Comparison of ENCODE assay signal across 17 cellular contexts in genomic region chr21:38821248-38821647, GRCh38. TPM values are rescaled to one million over a fixed set of nuclear protein-coding genes. Genes with fewer than 3 reads are reported as not detected.
DNase-seq lines count a peak whose midpoint lies in the region; ATAC-seq and TF ChIP-seq lines count a peak whose summit lies in the region.
"Had no signal": no experiment of that assay in that cellular context is flagged by ENCODE, and none has a peak within 500 bp of the region (broad histone marks: within the 10 kb centered on the region; RNA-seq: fewer than 3 reads in every experiment).

No MANE protein-coding gene starts in this region.

- H3K4me3 ChIP-seq in Panc1 (ENCODE audit: low read depth in 2 of 2, low read length in 2 of 2) (no peak overlapping the region), duodenal mucosa (ENCODE audit: low read depth in 1 of 2, low read length in 2 of 2) (no peak overlapping the region), lower lobe of right lung (no peak overlapping the region), thoracic aorta (no peak overlapping the region)
- H3K4me3 ChIP-seq: neural progenitor cell had no signal

- POLR2A ChIA-PET in Panc1 (lab: Charles Lee) = no interaction called here

- H3K4me3 Mint-ChIP-seq in natural killer cell treated with Interleukin-12 subunit alpha and Interleukin-12 subunit beta and Interleukin-15 and Interleukin-18, amount 100 ng/mL, for 72 hours = no peak overlapping the region
- H3K4me3 Mint-ChIP-seq: neural progenitor cell had no signal

- no peaks in the 10 kb centered on the region for H3K27me3 ChIP-seq in Panc1 (ENCODE audit: control insufficient read depth, insufficient read depth, low read length)
- no peaks in the 10 kb centered on the region for H3K27me3 ChIP-seq in duodenal mucosa (ENCODE audit: control insufficient read depth in 1 of 2, insufficient read depth in 2 of 2, low read length in 2 of 2)
- no peaks in the 10 kb centered on the region for H3K27me3 ChIP-seq in lower lobe of right lung (ENCODE audit: low read depth)
- no peaks in the 10 kb centered on the region for H3K27me3 ChIP-seq in thoracic aorta (replicated peaks; ENCODE audit: insufficient read depth)
- H3K27me3 ChIP-seq: neural progenitor cell had no signal

- peaks cover 34% of the 10 kb centered on the region for H3K36me3 ChIP-seq in Panc1 (ENCODE audit: control insufficient read depth, insufficient read depth, low read length)
- H3K36me3 ChIP-seq in duodenal mucosa (ENCODE audit: control insufficient read depth in 1 of 2, insufficient read depth in 2 of 2, low read length in 2 of 2) = peaks cover 72 to 87% of the 10 kb centered on the region in 2 donors
- H3K36me3 ChIP-seq in lower lobe of right lung = peaks cover 87% of the 10 kb centered on the region
- peaks cover 71% of the 10 kb centered on the region for H3K36me3 ChIP-seq in thoracic aorta

- no peaks in the 10 kb centered on the region for H3K27me3 Mint-ChIP-seq in natural killer cell treated with Interleukin-12 subunit alpha and Interleukin-12 subunit beta and Interleukin-15 and Interleukin-18, amount 100 ng/mL, for 72 hours

- H3K9me3 ChIP-seq in Panc1 (ENCODE audit: control insufficient read depth, insufficient read depth, low read depth, low read length) (no peaks in the 10 kb centered on the region), duodenal mucosa (ENCODE audit: control insufficient read depth in 1 of 2, low read length in 2 of 2) (no peaks in the 10 kb centered on the region), lower lobe of right lung (peaks cover under 1% of the 10 kb centered on the region), thoracic aorta (no peaks in the 10 kb centered on the region)

- no peak overlapping the region for H3K27ac Mint-ChIP-seq in natural killer cell treated with Interleukin-12 subunit alpha and Interleukin-12 subunit beta and Interleukin-15 and Interleukin-18, amount 100 ng/mL, for 72 hours
- H3K27ac Mint-ChIP-seq: neural progenitor cell had no signal

- H3K4me1 ChIP-seq in Panc1 (ENCODE audit: control insufficient read depth, insufficient read depth, low read length) (peaks cover 70% of the 10 kb centered on the region), duodenal mucosa (ENCODE audit: control insufficient read depth in 1 of 2, insufficient read depth in 2 of 2, low read length in 2 of 2) (peaks cover 57 to 75% of the 10 kb centered on the region in 2 donors), lower lobe of right lung (peaks cover 87% of the 10 kb centered on the region), thoracic aorta (ENCODE audit: control insufficient read depth in 1 of 2, low read depth in 2 of 2) (peaks cover 40 to 79% of the 10 kb centered on the region in 2 donors)
- H3K4me1 ChIP-seq: neural progenitor cell had no signal

- no TSS peak for BruUV-seq in Panc1 (replicated peaks; lab: Mats Ljungman, UMichigan)

- H3K27ac ChIP-seq in Panc1 (ENCODE audit: low read length) (peak overlapping the region; percentile 69), duodenal mucosa (ENCODE audit: low read depth, low read length) (peak overlapping the region; percentile 42), lower lobe of right lung (peak overlapping the region; percentile 76), thoracic aorta (peak overlapping the region; percentile 84 to 88)
- H3K27ac ChIP-seq: HL-60, neural progenitor cell had no signal

- H3K4me1 Mint-ChIP-seq in natural killer cell treated with Interleukin-12 subunit alpha and Interleukin-12 subunit beta and Interleukin-15 and Interleukin-18, amount 100 ng/mL, for 72 hours (ENCODE audit: low read depth in 2 of 2) = no peaks in the 10 kb centered on the region
- H3K4me1 Mint-ChIP-seq: neural progenitor cell had no signal

- DNase-seq in Panc1 (ENCODE audit: low read depth, low spot score) (no peak), lower lobe of right lung (no peak), thoracic aorta (ENCODE audit: low spot score) (no peak), NCI-H146 (lab: John Stamatoyannopoulos, UW) (no peak), SHP77 (lab: John Stamatoyannopoulos, UW) (no peak)
- no peak for DNase-seq in natural killer cell treated with Interleukin-12 subunit alpha and Interleukin-12 subunit beta and Interleukin-15 and Interleukin-18, amount 100 ng/mL, for 72 hours (ENCODE audit: low spot score)
- DNase-seq: activated naive CD4-positive, alpha-beta T cell treated with anti-CD3 and anti-CD28 coated beads, Interleukin-2, amount 50 U/mL, for 16 hours; COR-L47; head of caudate nucleus; mesendoderm; NCI-H1930; NCI-H446; stimulated activated naive CD4-positive, alpha-beta T cell treated with Interleukin-2 at 50 U/mL for 16 hours had no signal

- CTCF ChIA-PET in Panc1 (lab: Charles Lee) = no interaction called here

- no peaks in the 10 kb centered on the region for H3K9me3 Mint-ChIP-seq in natural killer cell treated with Interleukin-12 subunit alpha and Interleukin-12 subunit beta and Interleukin-15 and Interleukin-18, amount 100 ng/mL, for 72 hours

- no peak for TF ChIP-seq CTCF in Panc1 (IDR thresholded peaks at IDR 0.05)
- no peak for TF ChIP-seq CTCF in lower lobe of right lung (IDR thresholded peaks at IDR 0.05)
- no peak for TF ChIP-seq CTCF in thoracic aorta (IDR thresholded peaks at IDR 0.05)

- H3K36me3 Mint-ChIP-seq in natural killer cell treated with Interleukin-12 subunit alpha and Interleukin-12 subunit beta and Interleukin-15 and Interleukin-18, amount 100 ng/mL, for 72 hours = peaks cover 35% of the 10 kb centered on the region

- intact Hi-C loops in Panc1 (cut with micrococcal nuclease; ENCODE audit: unreplicated experiment) (loop anchor here (5.0 kb wide), 1 partner anchor 316 kb away; no protein-coding TSS in a partner anchor), lower lobe of right lung (cut with DNase I) (no loop called here)

- ATAC-seq in Panc1 (no peak), lower lobe of right lung (peak; percentile 20 to 38), thoracic aorta (ENCODE audit: insufficient number of reproducible peaks, low FRiP score, low read depth) (no peak), GM18909 (IDR thresholded peaks at IDR 0.05; ENCODE audit: poor library complexity, unreplicated experiment) (no peak)
- ATAC-seq in natural killer cell treated with Interleukin-12 subunit alpha and Interleukin-12 subunit beta and Interleukin-15 and Interleukin-18, amount 100 ng/mL, for 72 hours = no peak

- H3K9ac ChIP-seq in duodenal mucosa (ENCODE audit: low read depth in 1 of 2, low read length in 2 of 2) = peak overlapping the region; percentile 20 to 21
- H3K9ac ChIP-seq: neural progenitor cell had no signal

- in situ Hi-C loops in Panc1 (cut with HindIII; ENCODE audit: low pct_unique_long_range_greater_than_20kb, low sequenced_read_pairs) = no loop called here

RNA-seq across cellular contexts. Expression of gene ETS2, which starts 15.5 kb away (rescaled TPM):
- 132 TPM for total RNA-seq in Panc1 (2021; ENCODE audit: unreplicated experiment)
- 62.0 TPM for polyA plus RNA-seq in Panc1 (2012; ENCODE audit: insufficient read length)
- total RNA-seq in lower lobe of right lung = 160 TPM
- total RNA-seq in thoracic aorta = 100 to 1,000 TPM; 120 to 226 TPM
- total RNA-seq in natural killer cell treated with Interleukin-12 subunit alpha and Interleukin-12 subunit beta and Interleukin-15 and Interleukin-18, amount 100 ng/mL, for 72 hours = 10 to 100 TPM; 22.9 to 25.2 TPM

Comparison
In these comparisons a context has a peak if more than half of its experiments do, and no peak if none do; other contexts are left out.
1. ATAC-seq: peak in lower lobe of right lung (2 of 2); none in Panc1 (single experiment), thoracic aorta (single experiment), natural killer cell treated with Interleukin-12 subunit alpha and Interleukin-12 subunit beta and Interleukin-15 and Interleukin-18, amount 100 ng/mL, for 72 hours (0 of 2) and GM18909 (single experiment).
2. Peak in every context shown above with its lines, with median percentiles within 50 percentile points of each other: H3K27ac ChIP-seq.